8 cellular contexts compared by ENCODE assay signal in the genomic region with DNA sequence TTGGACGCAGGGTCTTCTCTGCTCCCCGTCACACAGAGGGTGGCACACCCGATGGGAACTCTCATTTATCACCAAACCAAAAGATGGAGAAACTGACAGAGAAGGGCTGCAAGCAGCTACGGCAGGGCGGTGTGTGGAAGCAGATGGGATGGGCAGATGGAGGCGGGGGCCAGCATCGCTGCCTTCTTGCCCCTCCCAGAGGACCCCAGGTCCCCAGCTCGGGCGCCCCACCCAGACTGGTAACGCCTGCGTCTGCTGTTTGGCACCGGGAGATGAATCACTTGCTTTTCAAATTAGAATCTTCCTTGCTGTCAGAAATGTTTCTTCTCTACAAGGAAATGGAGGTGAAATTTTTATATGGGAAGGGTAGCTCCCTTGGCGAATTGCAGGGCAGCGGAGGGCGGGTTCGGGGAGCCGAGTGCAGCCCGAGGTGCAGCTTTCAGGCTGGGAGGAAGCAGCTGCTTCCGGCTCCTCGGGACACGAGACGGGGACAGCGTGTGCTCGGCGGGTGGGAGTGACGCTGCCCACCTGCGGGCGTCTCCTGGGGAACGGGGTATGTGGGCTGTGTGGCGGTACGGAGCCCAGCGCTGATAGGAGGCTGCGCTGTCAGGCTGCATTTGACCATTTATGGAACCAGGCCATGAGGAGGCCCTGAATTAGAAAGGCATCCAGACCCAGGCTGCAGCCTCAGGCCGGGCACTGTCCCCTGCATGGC.
A peak's percentile ranks its signal among the peaks of the same experiment; 100 is the strongest.
DNase-seq lines count a peak whose midpoint lies in the region; ATAC-seq and TF ChIP-seq lines count a peak whose summit lies in the region.
"Not testable (repeated sequence)": the region's sequence is repeated elsewhere in the genome, so short reads cannot be mapped to it uniquely, and the experiment has no call there.

No MANE protein-coding gene starts in this region.

- intact Hi-C loops in body of pancreas (cut with DNase I); heart left ventricle (cut with DNase I); left lung (cut with DNase I); naive thymus-derived CD4-positive, alpha-beta T cell (cut with micrococcal nuclease); aorta (cut with DNase I): not testable (repeated sequence)

- WGBS in body of pancreas, 2 donors: no CpG with 5 or more reads among the region's 34 CpGs
- no CpG with 5 or more reads among the region's 34 CpGs for WGBS in heart left ventricle, 4 donors
- WGBS in aorta, 2 donors: no CpG with 5 or more reads among the region's 34 CpGs

- DNase-seq in T-cell; activated T-cell treated with anti-CD3 and anti-CD28 coated beads, Interleukin-2, amount 50 U/mL, for 4 hours; body of pancreas; heart left ventricle; left lung; naive thymus-derived CD4-positive, alpha-beta T cell; stimulated activated effector memory CD8-positive, alpha-beta T cell treated with anti-CD3 and anti-CD28 coated beads, Interleukin-12 subunit alpha, Interleukin-12 subunit beta, amount 100 ng/mL, for 72 hours (ENCODE audit: low spot score in 2 of 2); aorta: not testable (repeated sequence)

- H3K27ac ChIP-seq in body of pancreas; heart left ventricle; left lung; naive thymus-derived CD4-positive, alpha-beta T cell (ENCODE audit: low read depth, low read length); aorta (ENCODE audit: low read depth in 1 of 2, low read length in 2 of 2): not testable (repeated sequence)

- not testable (repeated sequence) for TF ChIP-seq POLR2A in body of pancreas (IDR thresholded peaks at IDR 0.05); heart left ventricle (IDR thresholded peaks at IDR 0.05)

- H3K36me3 ChIP-seq in body of pancreas (replicated peaks in 1 of 2; ENCODE audit: insufficient read depth in 1 of 2, low read depth in 2 of 2); heart left ventricle; left lung; naive thymus-derived CD4-positive, alpha-beta T cell (ENCODE audit: control insufficient read depth in 2 of 3, insufficient read depth in 3 of 3, low read length in 3 of 3); aorta (ENCODE audit: control insufficient read depth in 1 of 2, insufficient read depth in 2 of 2, low read length in 1 of 2): not testable (repeated sequence)

- POLR2A ChIA-PET in T-cell (lab: Charles Lee); naive thymus-derived CD4-positive, alpha-beta T cell (lab: Charles Lee): not testable (repeated sequence)

- ATAC-seq in T-cell (replicated peaks in 1 of 4): peak in 3 of 4 experiments; percentile 38 to 74 (median 50)
- peak; percentile 60 to 73 for ATAC-seq in activated T-cell treated with anti-CD3 and anti-CD28 coated beads, Interleukin-2, amount 50 U/mL, for 4 hours
- ATAC-seq in body of pancreas: peak; percentile 42
- peak; percentile 68 to 89 (median 78) for ATAC-seq in heart left ventricle
- ATAC-seq in left lung: peak; percentile 10
- ATAC-seq in naive thymus-derived CD4-positive, alpha-beta T cell: peak; percentile 55
- peak; percentile 58 for ATAC-seq in stimulated activated effector memory CD8-positive, alpha-beta T cell treated with anti-CD3 and anti-CD28 coated beads, Interleukin-12 subunit alpha, Interleukin-12 subunit beta, amount 100 ng/mL, for 72 hours
- peak; percentile 46 for ATAC-seq in aorta (ENCODE audit: low FRiP score)

- H3K9me3 Mint-ChIP-seq in T-cell; activated T-cell treated with anti-CD3 and anti-CD28 coated beads, Interleukin-2, amount 50 U/mL, for 4 hours; naive thymus-derived CD4-positive, alpha-beta T cell; stimulated activated effector memory CD8-positive, alpha-beta T cell treated with anti-CD3 and anti-CD28 coated beads, Interleukin-12 subunit alpha, Interleukin-12 subunit beta, amount 100 ng/mL, for 72 hours: not testable (repeated sequence)

- not testable (repeated sequence) for H3K4me3 Mint-ChIP-seq in T-cell; activated T-cell treated with anti-CD3 and anti-CD28 coated beads, Interleukin-2, amount 50 U/mL, for 4 hours; naive thymus-derived CD4-positive, alpha-beta T cell; stimulated activated effector memory CD8-positive, alpha-beta T cell treated with anti-CD3 and anti-CD28 coated beads, Interleukin-12 subunit alpha, Interleukin-12 subunit beta, amount 100 ng/mL, for 72 hours

- H3K27me3 Mint-ChIP-seq in T-cell; activated T-cell treated with anti-CD3 and anti-CD28 coated beads, Interleukin-2, amount 50 U/mL, for 4 hours (ENCODE audit: low read depth); naive thymus-derived CD4-positive, alpha-beta T cell: not testable (repeated sequence)

- H3K4me1 ChIP-seq in body of pancreas; heart left ventricle; left lung; naive thymus-derived CD4-positive, alpha-beta T cell (ENCODE audit: control insufficient read depth in 2 of 2, insufficient read depth in 2 of 2, low read length in 2 of 2); aorta (ENCODE audit: control insufficient read depth in 1 of 2, insufficient read depth in 2 of 2, low read length in 2 of 2): not testable (repeated sequence)

- H3K27ac Mint-ChIP-seq in T-cell; naive thymus-derived CD4-positive, alpha-beta T cell; stimulated activated effector memory CD8-positive, alpha-beta T cell treated with anti-CD3 and anti-CD28 coated beads, Interleukin-12 subunit alpha, Interleukin-12 subunit beta, amount 100 ng/mL, for 72 hours: not testable (repeated sequence)

- not testable (repeated sequence) for TF ChIP-seq CTCF in body of pancreas (IDR thresholded peaks at IDR 0.05); heart left ventricle (IDR thresholded peaks at IDR 0.05); left lung (IDR thresholded peaks at IDR 0.05)

- not testable (repeated sequence) for H3K4me3 ChIP-seq in body of pancreas; heart left ventricle; left lung; naive thymus-derived CD4-positive, alpha-beta T cell (ENCODE audit: low read length); aorta (ENCODE audit: low read length in 2 of 2)

- CTCF ChIA-PET in T-cell (lab: Charles Lee); naive thymus-derived CD4-positive, alpha-beta T cell (lab: Charles Lee): not testable (repeated sequence)

- not testable (repeated sequence) for H3K36me3 Mint-ChIP-seq in T-cell; activated T-cell treated with anti-CD3 and anti-CD28 coated beads, Interleukin-2, amount 50 U/mL, for 4 hours (ENCODE audit: insufficient read depth); naive thymus-derived CD4-positive, alpha-beta T cell; stimulated activated effector memory CD8-positive, alpha-beta T cell treated with anti-CD3 and anti-CD28 coated beads, Interleukin-12 subunit alpha, Interleukin-12 subunit beta, amount 100 ng/mL, for 72 hours

- not testable (repeated sequence) for H3K27me3 ChIP-seq in body of pancreas; heart left ventricle; left lung; naive thymus-derived CD4-positive, alpha-beta T cell (ENCODE audit: control insufficient read depth in 2 of 2, insufficient read depth in 2 of 2, low read length in 2 of 2); aorta (ENCODE audit: control insufficient read depth in 1 of 2, insufficient read depth in 2 of 2, low read length in 1 of 2)

- H3K4me1 Mint-ChIP-seq in T-cell; activated T-cell treated with anti-CD3 and anti-CD28 coated beads, Interleukin-2, amount 50 U/mL, for 4 hours (ENCODE audit: low read depth); naive thymus-derived CD4-positive, alpha-beta T cell; stimulated activated effector memory CD8-positive, alpha-beta T cell treated with anti-CD3 and anti-CD28 coated beads, Interleukin-12 subunit alpha, Interleukin-12 subunit beta, amount 100 ng/mL, for 72 hours: not testable (repeated sequence)

- not testable (repeated sequence) for H3K9me3 ChIP-seq in body of pancreas; heart left ventricle; left lung; naive thymus-derived CD4-positive, alpha-beta T cell (ENCODE audit: control insufficient read depth in 2 of 3, low read length in 3 of 3); aorta (ENCODE audit: control insufficient read depth, low read length)

Comparison
In these comparisons a context has a peak if more than half of its experiments do, and no peak if none do; other contexts are left out.
1. ATAC-seq: peak in every context shown above with its lines; median percentile 78 in heart left ventricle; 66 in activated T-cell treated with anti-CD3 and anti-CD28 coated beads, Interleukin-2, amount 50 U/mL, for 4 hours; 58 in stimulated activated effector memory CD8-positive, alpha-beta T cell treated with anti-CD3 and anti-CD28 coated beads, Interleukin-12 subunit alpha, Interleukin-12 subunit beta, amount 100 ng/mL, for 72 hours; 55 in naive thymus-derived CD4-positive, alpha-beta T cell; 50 in T-cell; 46 in aorta; 42 in body of pancreas; 10 in left lung.